In genomic region chr6:157134402-157135074, GRCh38 we compare ENCODE assay signal across 24 cellular contexts.
DNase-seq lines count a peak whose midpoint lies in the region; ATAC-seq, FAIRE-seq and TF ChIP-seq lines count a peak whose summit lies in the region.
"Had no signal": no experiment of that assay in that cellular context is flagged by ENCODE, and none has a peak within 500 bp of the region (broad histone marks: within the 10 kb centered on the region; RNA-seq: fewer than 3 reads in every experiment).

No MANE protein-coding gene starts in this region.

- H3K27ac Mint-ChIP-seq in activated CD8-positive, alpha-beta memory T cell treated with anti-CD3 and anti-CD28 coated beads, Interleukin-2, amount 10 ng/mL, durations not matched to agents 7 days and 5 days = peak overlapping the region; percentile 35
- H3K27ac Mint-ChIP-seq: activated T-helper 2 cell treated with anti-CD3 and anti-CD28 coated beads, Interferon-gamma antibody, Interleukin-2, Interleukin-4, amounts not matched to agents 10 μg/mL and 5 μg/mL and 100 μg/mL, durations not matched to agents 14 hours and 24 hours and 36 hours; stimulated activated naive CD8-positive, alpha-beta T cell treated with anti-CD3 and anti-CD28 coated beads, Interleukin-15, Interleukin-2, amounts not matched to agents 100 ng/mL and 50 ng/mL, for 24 hours; type B pancreatic cell had no signal

- POLR2A ChIA-PET in K562 (lab: Yijun Ruan, JAX) = no interaction called here

- H3K4me3 ChIP-seq in K562 (no peak overlapping the region), right cardiac atrium (ENCODE audit: low read length) (no peak overlapping the region), transverse colon (no peak overlapping the region)
- H3K4me3 ChIP-seq: GM23248, pancreas, SK-N-MC had no signal

- H3K4me2 ChIP-seq in K562 (ENCODE audit: insufficient read depth, low read length) = no peak overlapping the region

- no peak overlapping the region; a peak in 1 of 4 replicates for H3K9ac ChIP-seq in K562 (ENCODE audit: insufficient read depth in 1 of 2, low read depth in 2 of 2, low read length in 2 of 2)
- H3K9ac ChIP-seq: GM23248 had no signal

- H3K27ac ChIP-seq in K562 (ENCODE audit: extremely low read depth, low read depth, low read length) (no peak overlapping the region), right cardiac atrium (ENCODE audit: low read length) (no peak overlapping the region), transverse colon (peak overlapping the region in 1 of 4 donors; percentile 3)
- H3K27ac ChIP-seq: GM23248, SK-N-MC had no signal

- intact Hi-C loops in K562 (cut with micrococcal nuclease) (no loop called here), right cardiac atrium (cut with DNase I) (no loop called here), transverse colon (cut with DNase I; ENCODE audit: low total_unique reads) (no loop called here)

- no peaks in the 10 kb centered on the region for H3K9me1 ChIP-seq in K562 (ENCODE audit: control insufficient read depth, insufficient read depth, low read length)

- TF ChIP-seq POLR2A in K562 (conservative IDR thresholded peaks at IDR 0.05) (no peak), transverse colon (IDR thresholded peaks at IDR 0.05) (no peak)

- in situ Hi-C loops in K562 (cut with MboI) (no loop called here), transverse colon (cut with MboI; ENCODE audit: low pct_ligation_motif_present in 1 of 4, low pct_unique_long_range_greater_than_20kb in 1 of 4, low sequenced_read_pairs in 3 of 4) (no loop called here)

- TF ChIP-seq EP300 in K562 (IDR thresholded peaks at IDR 0.05; ENCODE audit: low read length) = no peak
- TF ChIP-seq EP300 in transverse colon (IDR thresholded peaks at IDR 0.05; ENCODE audit: low read depth) = peak; percentile 39

- 31% methylated on average over 7 of the region's 7 CpGs for WGBS in K562 (ENCODE audit: insufficient coverage, low coverage, missing lambda C conversion rate)
- WGBS in right cardiac atrium = 43% methylated on average over 7 of the region's 7 CpGs
- WGBS in transverse colon (ENCODE audit: low coverage in 1 of 2), 2 donors = 59 to 69% methylated on average over 3 to 7 of the region's 7 CpGs

- H3K79me2 ChIP-seq in K562 (ENCODE audit: control insufficient read depth, insufficient read depth, low read length) = no peaks in the 10 kb centered on the region

- CTCF ChIA-PET in activated CD8-positive, alpha-beta memory T cell treated with anti-CD3 and anti-CD28 coated beads, Interleukin-2, amount 10 ng/mL, durations not matched to agents 7 days and 5 days (lab: Charles Lee) = no interaction called here
- CTCF ChIA-PET in K562 (lab: Yijun Ruan, JAX; ENCODE audit: low intra/inter-chr PET ratio) = no interaction called here

- peaks cover 5% of the 10 kb centered on the region for H3K36me3 Mint-ChIP-seq in activated CD8-positive, alpha-beta memory T cell treated with anti-CD3 and anti-CD28 coated beads, Interleukin-2, amount 10 ng/mL, durations not matched to agents 7 days and 5 days

- no TSS peak for BruUV-seq in K562 (replicated peaks; lab: Mats Ljungman, UMichigan)

- H3K4me1 ChIP-seq in K562 (replicated peaks in 1 of 2; ENCODE audit: control insufficient read depth in 2 of 2, insufficient read depth in 2 of 2, low read length in 2 of 2) = peaks cover 0 to 3% of the 10 kb centered on the region in 2 experiments; a peak in 3 of 5 replicates
- H3K4me1 ChIP-seq in right cardiac atrium (ENCODE audit: control insufficient read depth, insufficient read depth, low read length) = peaks cover 5% of the 10 kb centered on the region
- peaks cover 8 to 22% (median 10%) of the 10 kb centered on the region in 4 donors for H3K4me1 ChIP-seq in transverse colon

- H3K27me3 ChIP-seq in K562 (ENCODE audit: control insufficient read depth in 2 of 2, insufficient read depth in 2 of 2, low read length in 2 of 2) = no peaks in the 10 kb centered on the region
- H3K27me3 ChIP-seq in right cardiac atrium (ENCODE audit: control insufficient read depth, insufficient read depth) = no peaks in the 10 kb centered on the region
- H3K27me3 ChIP-seq in transverse colon = no peaks in the 10 kb centered on the region
- H3K27me3 ChIP-seq: pancreas had no signal

- TF ChIP-seq CTCF in K562 (IDR thresholded peaks at IDR 0.05 in 2 of 3, conservative IDR thresholded peaks at IDR 0.05 in 1 of 3; ENCODE audit: insufficient read depth in 2 of 3, low read depth in 1 of 3, low read length in 3 of 3) (no peak), transverse colon (IDR thresholded peaks at IDR 0.05) (no peak)

- FAIRE-seq in K562 (lab: Jason Lieb, UNC) = no peak
- FAIRE-seq: A204.1, pancreas had no signal

- no peak for DNase-seq in activated CD8-positive, alpha-beta memory T cell treated with anti-CD3 and anti-CD28 coated beads, Interleukin-2, amount 10 ng/mL, durations not matched to agents 7 days and 5 days
- no peak for DNase-seq in activated CD8-positive, alpha-beta memory T cell treated with anti-CD3 and anti-CD28 coated beads for 24 hours
- DNase-seq in K562 (ENCODE audit: extremely low read depth in 1 of 4, low spot score in 3 of 4) = peak in 1 of 4 experiments; percentile 30
- DNase-seq in right cardiac atrium = no peak
- DNase-seq in transverse colon = no peak
- no peak for DNase-seq in MV-4-11 (lab: John Stamatoyannopoulos, UW)
- no peak for DNase-seq in cerebellum (ENCODE audit: low spot score)
- DNase-seq in middle frontal gyrus (ENCODE audit: extremely low spot score, low spot score) = no peak
- DNase-seq: central memory CD4-positive, alpha-beta T cell; effector CD8-positive, alpha-beta T cell; glutamatergic neuron; GM23248; naive B cell; NCI-H1436; pancreas; stimulated activated CD4-positive, alpha-beta T cell treated with anti-CD3 and anti-CD28 coated beads, Interleukin-2, amount 100 ng/mL, for 48 hours; T-helper 9 cell had no signal

- no peaks in the 10 kb centered on the region for H3K9me3 Mint-ChIP-seq in activated CD8-positive, alpha-beta memory T cell treated with anti-CD3 and anti-CD28 coated beads, Interleukin-2, amount 10 ng/mL, durations not matched to agents 7 days and 5 days (ENCODE audit: low read depth)
- H3K9me3 Mint-ChIP-seq: activated T-helper 2 cell treated with anti-CD3 and anti-CD28 coated beads, Interferon-gamma antibody, Interleukin-2, Interleukin-4, amounts not matched to agents 10 μg/mL and 5 μg/mL and 100 μg/mL, durations not matched to agents 14 hours and 24 hours and 36 hours; naive B cell; stimulated activated naive CD8-positive, alpha-beta T cell treated with anti-CD3 and anti-CD28 coated beads, Interleukin-15, Interleukin-2, amounts not matched to agents 100 ng/mL and 50 ng/mL, for 24 hours; type B pancreatic cell had no signal

- no peak overlapping the region for H3K4me3 Mint-ChIP-seq in activated CD8-positive, alpha-beta memory T cell treated with anti-CD3 and anti-CD28 coated beads, Interleukin-2, amount 10 ng/mL, durations not matched to agents 7 days and 5 days
- H3K4me3 Mint-ChIP-seq: naive B cell; stimulated activated naive CD8-positive, alpha-beta T cell treated with anti-CD3 and anti-CD28 coated beads, Interleukin-15, Interleukin-2, amounts not matched to agents 100 ng/mL and 50 ng/mL, for 24 hours; type B pancreatic cell had no signal

- no peak for ATAC-seq in activated CD8-positive, alpha-beta memory T cell treated with anti-CD3 and anti-CD28 coated beads, Interleukin-2, amount 10 ng/mL, durations not matched to agents 7 days and 5 days
- ATAC-seq in K562 (peak; percentile 53), right cardiac atrium (peak; percentile 79 to 92)
- ATAC-seq: activated CD4-positive, CD25-positive, alpha-beta regulatory T cell treated with anti-CD3 and anti-CD28 coated beads, Interleukin-2, amount 50 U/mL, for 24 hours; Panc1 had no signal

- H3K36me3 ChIP-seq in K562 (ENCODE audit: control insufficient read depth, insufficient read depth, low read length) = peaks cover 34% of the 10 kb centered on the region
- peaks cover 0 to 26% (median 0%) of the 10 kb centered on the region in 4 donors for H3K36me3 ChIP-seq in transverse colon

- TF ChIP-seq RAD21 in K562 (CRISPR knock-in tag; conservative IDR thresholded peaks at IDR 0.05 in 1 of 2, IDR thresholded peaks at IDR 0.05 in 1 of 2) = no peak

- H4K20me1 ChIP-seq in K562 (replicated peaks; ENCODE audit: control insufficient read depth, insufficient read depth, low read length) = no peaks in the 10 kb centered on the region

- no peaks in the 10 kb centered on the region for H3K27me3 Mint-ChIP-seq in activated CD8-positive, alpha-beta memory T cell treated with anti-CD3 and anti-CD28 coated beads, Interleukin-2, amount 10 ng/mL, durations not matched to agents 7 days and 5 days
- H3K27me3 Mint-ChIP-seq: naive B cell; stimulated activated naive CD8-positive, alpha-beta T cell treated with anti-CD3 and anti-CD28 coated beads, Interleukin-15, Interleukin-2, amounts not matched to agents 100 ng/mL and 50 ng/mL, for 24 hours; type B pancreatic cell had no signal

- peaks cover 13% of the 10 kb centered on the region for H3K4me1 Mint-ChIP-seq in activated CD8-positive, alpha-beta memory T cell treated with anti-CD3 and anti-CD28 coated beads, Interleukin-2, amount 10 ng/mL, durations not matched to agents 7 days and 5 days

- H3K9me3 ChIP-seq in K562 (replicated peaks; ENCODE audit: control insufficient read depth, insufficient read depth, low read depth, low read length) = no peaks in the 10 kb centered on the region
- no peaks in the 10 kb centered on the region for H3K9me3 ChIP-seq in right cardiac atrium (ENCODE audit: control insufficient read depth, low read length)
- H3K9me3 ChIP-seq in transverse colon = no peaks in the 10 kb centered on the region
- H3K9me3 ChIP-seq: pancreas had no signal

- no peak overlapping the region for H2AFZ ChIP-seq in K562 (ENCODE audit: low read depth, low read length)
- H2AFZ ChIP-seq: GM23248 had no signal

TF ChIP-seq in K562, 482 proteins besides CTCF, POLR2A, EP300 and RAD21:
- TF ChIP-seq CTBP1 (IDR thresholded peaks at IDR 0.05; ENCODE audit: borderline replicate concordance) (no peak), IRF9 (tag; IDR thresholded peaks at IDR 0.05) (no peak), SMAD4 (CRISPR knock-in tag; conservative IDR thresholded peaks at IDR 0.05) (0 out of 2 replicates have a peak, but pooled peaks have one; percentile 7), KDM5B (IDR thresholded peaks at IDR 0.05; ENCODE audit: insufficient replicate concordance, low read depth, low read length) (no peak), NFYB (IDR thresholded peaks at IDR 0.05; ENCODE audit: extremely low read depth, insufficient read length) (no peak), SMARCC2 (IDR thresholded peaks at IDR 0.05; ENCODE audit: low read depth) (no peak)
